In the genomic region with DNA sequence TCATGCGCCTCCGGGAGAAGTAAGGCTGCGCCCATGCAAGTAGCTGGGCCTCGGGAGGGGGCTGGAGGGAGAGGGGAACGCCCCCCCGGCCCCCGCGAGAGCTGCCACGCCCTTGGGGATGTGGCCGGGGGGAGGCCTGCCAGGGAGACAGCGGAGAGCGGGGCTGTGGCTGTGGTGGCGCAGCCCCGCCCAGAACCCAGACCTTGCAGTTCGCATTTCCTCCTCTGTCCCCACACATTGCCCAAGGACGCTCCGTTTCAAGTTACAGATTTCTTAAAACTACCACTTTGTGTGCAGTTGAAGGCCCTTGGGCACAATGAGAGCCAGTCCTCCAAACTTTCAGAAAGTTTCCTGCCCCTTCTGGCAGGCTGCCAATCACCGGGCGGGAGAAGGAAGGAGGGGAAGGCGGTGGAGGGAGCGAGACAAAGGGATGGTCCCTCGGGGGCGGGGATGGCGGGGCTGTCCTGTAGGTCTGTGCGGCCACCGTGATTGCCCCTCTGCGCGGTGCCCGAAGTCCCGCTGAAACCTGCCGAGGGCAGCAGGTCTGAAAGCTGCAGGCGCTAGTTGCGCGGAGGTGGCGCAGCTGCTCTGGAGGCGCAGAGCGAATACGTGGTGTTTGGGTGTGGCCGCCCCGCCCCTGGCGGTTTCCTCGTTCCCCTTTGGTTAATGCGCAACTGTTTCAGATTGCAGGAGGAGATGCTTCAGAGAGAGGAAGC, we compare ENCODE assay signal across 8 cellular contexts. TPM values are rescaled to one million over a fixed set of nuclear protein-coding genes. Genes with fewer than 3 reads are reported as not detected.
DNase-seq lines count a peak whose midpoint lies in the region; ATAC-seq and TF ChIP-seq lines count a peak whose summit lies in the region.

No MANE protein-coding gene starts in this region.

- POLR2A ChIA-PET in activated CD8-positive, alpha-beta T cell treated with anti-CD3 and anti-CD28 coated beads for 36 hours (lab: Charles Lee) = interaction anchor here (0.6 to 5.7 kb wide), 22 partner anchors 9 to 413 kb away, joined by 3 to 41 read pairs (median 4); a partner anchor contains a TSS

- H3K27ac Mint-ChIP-seq in activated CD8-positive, alpha-beta T cell treated with anti-CD3 and anti-CD28 coated beads for 36 hours = peak overlapping the region; percentile 91
- H3K27ac Mint-ChIP-seq in mesothelial cell of epicardium = peak overlapping the region; percentile 95

- H3K4me1 ChIP-seq in effector memory CD4-positive, alpha-beta T cell (ENCODE audit: control insufficient read depth, insufficient read depth, low read length, poor library complexity, severe bottlenecking) = peaks cover 35% of the 10 kb centered on the region

- peak; percentile 54 for ATAC-seq in GM18867 (IDR thresholded peaks at IDR 0.05; ENCODE audit: unreplicated experiment)
- peak; percentile 52 for ATAC-seq in HG03066 (IDR thresholded peaks at IDR 0.05; ENCODE audit: low read depth, unreplicated experiment)
- ATAC-seq in activated CD8-positive, alpha-beta T cell treated with anti-CD3 and anti-CD28 coated beads for 36 hours = peak; percentile 61

- H3K27ac ChIP-seq in effector memory CD4-positive, alpha-beta T cell (ENCODE audit: insufficient read depth, low read length, poor library complexity, severe bottlenecking) = peak overlapping the region; percentile 99

- peak overlapping the region; percentile 91 for H3K4me3 ChIP-seq in effector memory CD4-positive, alpha-beta T cell (ENCODE audit: insufficient read depth, low read depth, low read length, poor library complexity, severe bottlenecking)

- peak overlapping the region; percentile 94 for H3K4me3 Mint-ChIP-seq in activated CD8-positive, alpha-beta T cell treated with anti-CD3 and anti-CD28 coated beads for 36 hours
- H3K4me3 Mint-ChIP-seq in mesothelial cell of epicardium = peak overlapping the region; percentile 92

- CTCF ChIA-PET in activated CD8-positive, alpha-beta T cell treated with anti-CD3 and anti-CD28 coated beads for 36 hours (lab: Charles Lee) = interaction anchor here (0.6 to 4.7 kb wide), 21 partner anchors 9 to 413 kb away, joined by 3 to 35 read pairs (median 3); a partner anchor contains a TSS

- H3K9me3 Mint-ChIP-seq in activated CD8-positive, alpha-beta T cell treated with anti-CD3 and anti-CD28 coated beads for 36 hours = no peaks in the 10 kb centered on the region
- H3K9me3 Mint-ChIP-seq in mesothelial cell of epicardium = no peaks in the 10 kb centered on the region

- peak; percentile 72 for DNase-seq in ACHN
- DNase-seq in NCI-H510A (lab: John Stamatoyannopoulos, UW) = peak; percentile 53
- DNase-seq in activated CD8-positive, alpha-beta T cell treated with anti-CD3 and anti-CD28 coated beads for 36 hours = peak; percentile 94
- peak; percentile 79 to 82 (median 80) for DNase-seq in effector memory CD4-positive, alpha-beta T cell
- DNase-seq in mesothelial cell of epicardium (ENCODE audit: low spot score in 2 of 2, unreplicated experiment in 2 of 2) = peak; percentile 56 to 77
- peak; percentile 67 to 79 for DNase-seq in stimulated activated CD8-positive, alpha-beta memory T cell treated with anti-CD3 and anti-CD28 coated beads, Interleukin-4, amount 100 ng/mL, for 4 hours (ENCODE audit: low read depth in 2 of 2, low spot score in 1 of 2)

- no peak for TF ChIP-seq CTCF in activated CD8-positive, alpha-beta T cell treated with anti-CD3 and anti-CD28 coated beads for 36 hours (IDR thresholded peaks at IDR 0.05)
- TF ChIP-seq CTCF in mesothelial cell of epicardium (IDR thresholded peaks at IDR 0.05; ENCODE audit: unreplicated experiment) = no peak

- no peaks in the 10 kb centered on the region for H3K27me3 Mint-ChIP-seq in activated CD8-positive, alpha-beta T cell treated with anti-CD3 and anti-CD28 coated beads for 36 hours
- peaks cover 33% of the 10 kb centered on the region for H3K27me3 Mint-ChIP-seq in mesothelial cell of epicardium (ENCODE audit: low read depth)

- intact Hi-C loops in activated CD8-positive, alpha-beta T cell treated with anti-CD3 and anti-CD28 coated beads for 36 hours (cut with micrococcal nuclease) = loop anchor here (2.0 to 10.0 kb wide), 2 partner anchors 227 to 415 kb away; a partner anchor contains a TSS

- peaks cover 57% of the 10 kb centered on the region for H3K4me1 Mint-ChIP-seq in activated CD8-positive, alpha-beta T cell treated with anti-CD3 and anti-CD28 coated beads for 36 hours (ENCODE audit: low read depth)
- H3K4me1 Mint-ChIP-seq in mesothelial cell of epicardium = peaks cover 40% of the 10 kb centered on the region

- no peaks in the 10 kb centered on the region for H3K9me3 ChIP-seq in effector memory CD4-positive, alpha-beta T cell (ENCODE audit: control insufficient read depth, low read length)

- in situ Hi-C loops in ACHN (cut with HindIII; ENCODE audit: low pct_ligation_motif_present, low pct_unique_long_range_greater_than_20kb, low sequenced_read_pairs) = loop anchor here (25.0 kb wide), 1 partner anchor 368 kb away; no protein-coding TSS in a partner anchor

- H3K36me3 ChIP-seq in effector memory CD4-positive, alpha-beta T cell (ENCODE audit: control insufficient read depth, insufficient read depth, low read length) = peaks cover 46% of the 10 kb centered on the region

- H3K36me3 Mint-ChIP-seq in activated CD8-positive, alpha-beta T cell treated with anti-CD3 and anti-CD28 coated beads for 36 hours (ENCODE audit: low read depth) = peaks cover 49% of the 10 kb centered on the region
- peaks cover 13% of the 10 kb centered on the region for H3K36me3 Mint-ChIP-seq in mesothelial cell of epicardium

- H3K27me3 ChIP-seq in effector memory CD4-positive, alpha-beta T cell (replicated peaks; ENCODE audit: control insufficient read depth, insufficient read depth, low read length, poor library complexity, severe bottlenecking) = no peaks in the 10 kb centered on the region

RNA-seq across cellular contexts. Expression of a gene that starts 2.1 kb away (rescaled TPM):
- total RNA-seq in activated CD8-positive, alpha-beta T cell treated with anti-CD3 and anti-CD28 coated beads for 36 hours = 100 to 1,000 TPM; 590 to 602 TPM
- 1,386 to 1,516 TPM (median 1,481 TPM) in 3 replicates for total RNA-seq in mesothelial cell of epicardium

RNA-seq across cellular contexts. Expression of a gene that starts 28.7 kb away (rescaled TPM):
- 1 to 10 TPM; 4.4 to 4.5 TPM for total RNA-seq in activated CD8-positive, alpha-beta T cell treated with anti-CD3 and anti-CD28 coated beads for 36 hours
- total RNA-seq in mesothelial cell of epicardium = 8.2 to 12.3 TPM (median 8.6 TPM) in 3 replicates

Comparison
In these comparisons a context has a peak if more than half of its experiments do, and no peak if none do; other contexts are left out.
1. Peak in every context shown above with its lines: DNase-seq, ATAC-seq, H3K4me3 ChIP-seq and H3K27ac ChIP-seq.